In the genomic region with DNA sequence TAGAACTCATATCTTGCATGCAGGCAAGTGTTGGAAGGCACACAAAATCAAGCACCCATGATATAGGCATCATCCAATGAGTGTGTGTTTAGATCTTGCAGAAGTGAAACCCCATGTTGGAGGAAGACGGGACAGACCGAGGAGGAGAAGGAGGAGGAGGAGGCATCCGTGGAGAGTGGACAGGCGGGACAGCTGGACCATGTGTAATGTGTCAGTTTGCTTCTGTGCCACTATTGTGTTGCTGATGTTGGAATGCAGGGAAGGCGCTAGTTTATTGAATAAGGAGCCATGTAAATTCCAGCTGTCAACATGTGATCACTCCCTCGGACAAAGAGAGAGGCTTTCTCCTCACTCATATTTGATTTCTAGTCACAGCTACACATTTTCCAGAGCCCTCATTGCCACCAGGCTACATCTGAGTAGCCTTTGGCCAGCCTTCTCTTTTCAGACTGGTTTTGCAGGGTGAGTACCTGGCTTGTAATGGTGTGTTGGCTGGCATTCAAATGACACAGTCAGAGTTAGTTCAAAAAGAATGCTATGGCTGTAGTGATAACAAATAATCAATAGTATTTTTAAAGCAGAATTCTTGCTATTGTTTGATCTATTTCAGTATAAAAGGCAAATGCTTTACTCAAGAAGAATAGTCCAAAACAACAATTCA, we compare ENCODE assay signal across 18 cellular contexts.
DNase-seq lines count a peak whose midpoint lies in the region; ATAC-seq and TF ChIP-seq lines count a peak whose summit lies in the region.
"Had no signal": no experiment of that assay in that cellular context is flagged by ENCODE, and none has a peak within 500 bp of the region (broad histone marks: within the 10 kb centered on the region; RNA-seq: fewer than 3 reads in every experiment).

No MANE protein-coding gene starts in this region.

- H3K27ac Mint-ChIP-seq in endothelial cell (ENCODE audit: unreplicated experiment): no peak overlapping the region
- H3K27ac Mint-ChIP-seq in stimulated activated memory B cell treated with anti-CD40 and anti-IgM and Interleukin-4, amounts not matched to agents 10 μg/mL and 1 μg/mL and 100 μg/mL, for 72 hours: no peak overlapping the region

- H3K4me3 Mint-ChIP-seq in endothelial cell (ENCODE audit: unreplicated experiment): no peak overlapping the region
- H3K4me3 Mint-ChIP-seq in stimulated activated memory B cell treated with anti-CD40 and anti-IgM and Interleukin-4, amounts not matched to agents 10 μg/mL and 1 μg/mL and 100 μg/mL, for 72 hours: no peak overlapping the region

- no peaks in the 10 kb centered on the region for H3K9me3 ChIP-seq in muscle layer of duodenum (ENCODE audit: control insufficient read depth in 1 of 2, low read length in 2 of 2)
- no peaks in the 10 kb centered on the region for H3K9me3 ChIP-seq in stomach smooth muscle (ENCODE audit: control insufficient read depth in 2 of 2, low read length in 2 of 2)
- H3K9me3 ChIP-seq: Peyer's patch, thoracic aorta had no signal

- peak; percentile 59 for DNase-seq in MV-4-11 (lab: John Stamatoyannopoulos, UW)
- DNase-seq in endothelial cell (ENCODE audit: low spot score): no peak
- no peak for DNase-seq in SHP77 treated with DMSO at 0.1 percent for 48 hours (lab: John Stamatoyannopoulos, UW)
- DNase-seq: activated CD8-positive, alpha-beta memory T cell treated with anti-CD3 and anti-CD28 coated beads for 24 hours; DMS79; erythroblast; NCI-H187; NCI-H526 treated with DMSO at 0.1 percent for 48 hours; Peyer's patch; stimulated activated CD4-positive, alpha-beta T cell treated with anti-CD3 and anti-CD28 coated beads, Interleukin-4, amount 100 ng/mL, for 1 hour; stimulated activated CD8-positive, alpha-beta memory T cell treated with anti-CD3 and anti-CD28 coated beads, Interleukin-4, amount 100 ng/mL, for 48 hours had no signal

- H3K9ac ChIP-seq in stomach smooth muscle (ENCODE audit: low read length in 2 of 2): no peak overlapping the region

- H3K27ac ChIP-seq in muscle layer of duodenum (ENCODE audit: low read length): no peak overlapping the region
- H3K27ac ChIP-seq in stomach smooth muscle (ENCODE audit: low read length): no peak overlapping the region
- H3K27ac ChIP-seq: thoracic aorta, VCaP had no signal

- H3K9me3 Mint-ChIP-seq in endothelial cell (ENCODE audit: unreplicated experiment): no peaks in the 10 kb centered on the region
- no peaks in the 10 kb centered on the region for H3K9me3 Mint-ChIP-seq in stimulated activated memory B cell treated with anti-CD40 and anti-IgM and Interleukin-4, amounts not matched to agents 10 μg/mL and 1 μg/mL and 100 μg/mL, for 72 hours

- no peak for TF ChIP-seq CTCF in endothelial cell (IDR thresholded peaks at IDR 0.05; ENCODE audit: unreplicated experiment)

- H3K27me3 Mint-ChIP-seq in endothelial cell (ENCODE audit: unreplicated experiment): no peaks in the 10 kb centered on the region
- H3K27me3 Mint-ChIP-seq in stimulated activated memory B cell treated with anti-CD40 and anti-IgM and Interleukin-4, amounts not matched to agents 10 μg/mL and 1 μg/mL and 100 μg/mL, for 72 hours: peaks cover 3% of the 10 kb centered on the region

- H3K4me3 ChIP-seq in muscle layer of duodenum (ENCODE audit: low read depth in 1 of 2, low read length in 2 of 2): peak overlapping the region; percentile 0 to 37
- H3K4me3 ChIP-seq in stomach smooth muscle (ENCODE audit: low read length in 2 of 2): peak overlapping the region; percentile 5 to 50
- H3K4me3 ChIP-seq: Peyer's patch, thoracic aorta had no signal

- H3K36me3 ChIP-seq in muscle layer of duodenum (ENCODE audit: control insufficient read depth in 1 of 2, insufficient read depth in 2 of 2, low read length in 2 of 2) (no peaks in the 10 kb centered on the region), stomach smooth muscle (ENCODE audit: control insufficient read depth in 2 of 2, insufficient read depth in 2 of 2, low read length in 2 of 2) (no peaks in the 10 kb centered on the region)
- H3K36me3 ChIP-seq: Peyer's patch, thoracic aorta had no signal

- no peaks in the 10 kb centered on the region for H3K36me3 Mint-ChIP-seq in endothelial cell (ENCODE audit: low read depth, unreplicated experiment)
- H3K36me3 Mint-ChIP-seq in stimulated activated memory B cell treated with anti-CD40 and anti-IgM and Interleukin-4, amounts not matched to agents 10 μg/mL and 1 μg/mL and 100 μg/mL, for 72 hours: no peaks in the 10 kb centered on the region

- ATAC-seq in esophagus mucosa (peak; percentile 48), HG02588 (IDR thresholded peaks at IDR 0.05; ENCODE audit: unreplicated experiment) (no peak)
- no peak for ATAC-seq in stimulated activated memory B cell treated with anti-CD40 and anti-IgM and Interleukin-4, amounts not matched to agents 10 μg/mL and 1 μg/mL and 100 μg/mL, for 72 hours

- H3K27me3 ChIP-seq in muscle layer of duodenum (ENCODE audit: low read depth, low read length) (no peaks in the 10 kb centered on the region), stomach smooth muscle (ENCODE audit: control insufficient read depth in 1 of 2, insufficient read depth in 2 of 2, low read length in 2 of 2) (no peaks in the 10 kb centered on the region)
- H3K27me3 ChIP-seq: Peyer's patch had no signal

- H3K4me1 Mint-ChIP-seq in endothelial cell (ENCODE audit: unreplicated experiment): peaks cover 14% of the 10 kb centered on the region
- no peaks in the 10 kb centered on the region for H3K4me1 Mint-ChIP-seq in stimulated activated memory B cell treated with anti-CD40 and anti-IgM and Interleukin-4, amounts not matched to agents 10 μg/mL and 1 μg/mL and 100 μg/mL, for 72 hours

- H3K4me1 ChIP-seq in muscle layer of duodenum (ENCODE audit: control insufficient read depth in 1 of 2, insufficient read depth in 2 of 2, low read length in 2 of 2) (peaks cover 0 to 7% of the 10 kb centered on the region in 2 donors), stomach smooth muscle (ENCODE audit: control insufficient read depth, insufficient read depth, low read length) (peaks cover 18% of the 10 kb centered on the region)
- H3K4me1 ChIP-seq: Peyer's patch had no signal
